ENCODE assay signal across 18 cellular contexts in the genomic region with DNA sequence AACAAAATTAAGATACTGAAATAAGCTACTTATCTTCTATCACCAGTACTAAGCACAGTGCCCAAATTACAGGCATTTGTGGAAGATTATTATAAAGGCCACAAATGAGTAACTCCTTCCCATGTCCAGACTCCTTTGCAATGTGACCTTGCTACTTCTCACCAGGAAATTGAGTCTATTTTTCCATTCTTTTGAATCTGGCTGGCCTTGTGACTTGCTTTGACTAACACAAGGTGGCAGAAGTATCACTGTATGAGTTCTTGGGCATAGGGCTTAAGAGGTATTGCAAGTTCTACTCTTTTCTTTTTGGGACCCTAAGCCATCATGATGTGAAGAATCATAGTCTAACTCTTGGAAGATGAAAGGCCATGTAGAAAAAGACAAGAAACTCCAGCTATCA. TPM values are rescaled to one million over a fixed set of nuclear protein-coding genes. Genes with fewer than 3 reads are reported as not detected.
DNase-seq lines count a peak whose midpoint lies in the region; ATAC-seq and TF ChIP-seq lines count a peak whose summit lies in the region.
"Had no signal": no experiment of that assay in that cellular context is flagged by ENCODE, and none has a peak within 500 bp of the region (broad histone marks: within the 10 kb centered on the region; RNA-seq: fewer than 3 reads in every experiment).

No MANE protein-coding gene starts in this region.

- in situ Hi-C loops in ACHN (cut with HindIII; ENCODE audit: low pct_ligation_motif_present, low pct_unique_long_range_greater_than_20kb, low sequenced_read_pairs): no loop called here

- DNase-seq in ACHN: peak; percentile 7
- DNase-seq in HT-29 (ENCODE audit: low spot score): peak; percentile 30
- DNase-seq in fibroblast of mammary gland (ENCODE audit: low read depth): peak; percentile 25
- DNase-seq in cerebellum (ENCODE audit: low spot score): no peak
- no peak for DNase-seq in ecto neural progenitor cell (ENCODE audit: low spot score)
- DNase-seq: activated naive CD4-positive, alpha-beta T cell treated with anti-CD3 and anti-CD28 coated beads, Interleukin-2, amount 50 U/mL, for 16 hours; colonic mucosa; DMS79; foreskin melanocyte; MG63; NCI-H446; stimulated activated CD4-positive, alpha-beta T cell treated with anti-CD3 and anti-CD28 coated beads, Interleukin-4, amount 100 ng/mL, for 4 hours; stimulated activated naive CD4-positive, alpha-beta T cell had no signal

- peak; percentile 18 for TF ChIP-seq CTCF in fibroblast of mammary gland (conservative IDR thresholded peaks at IDR 0.05; ENCODE audit: control insufficient read depth, insufficient read depth, low read depth, low read length)

- ATAC-seq in SK-N-SH treated with all-trans-retinoic acid at 6 μM for 48 hours (0 out of 3 replicates have a peak, but pooled peaks have one; percentile 37), HG03565 (IDR thresholded peaks at IDR 0.05; ENCODE audit: unreplicated experiment) (no peak), HG02981 (IDR thresholded peaks at IDR 0.05; ENCODE audit: unreplicated experiment) (no peak)
- ATAC-seq: GM12878 had no signal

- no peak overlapping the region for H3K4me3 ChIP-seq in fibroblast of mammary gland (ENCODE audit: control insufficient read depth, low read depth, low read length)
- H3K4me3 ChIP-seq: colonic mucosa, GM12878, MG63 had no signal

TF ChIP-seq in SK-N-SH treated with all-trans-retinoic acid at 6 μM for 48 hours, 23 proteins besides CTCF, POLR2A, EP300 and RAD21:
- no peak for TF ChIP-seq SNAI2 (CRISPR knock-in tag; IDR thresholded peaks at IDR 0.05)

RNA-seq across cellular contexts. Expression of a gene that starts 49.9 kb away (rescaled TPM):
- total RNA-seq in HT-29 (2014; rRNA removed; shearing (Covaris generic)): 43.4 and 51.5 TPM in 2 replicates
- total RNA-seq in cerebellum: 94.6 TPM
- total RNA-seq: activated CD8-positive, alpha-beta memory T cell treated with anti-CD3 and anti-CD28 coated beads for 36 hours had no signal

Comparison
In these comparisons a context has a peak if more than half of its experiments do, and no peak if none do; other contexts are left out.
1. DNase-seq: peak in ACHN (single experiment), HT-29 (single experiment) and fibroblast of mammary gland (single experiment); none in cerebellum (single experiment) and ecto neural progenitor cell (single experiment).